ENCODE assay signal across 8 cellular contexts in genomic region chr18:63848159-63848558, GRCh38. TPM values are rescaled to one million over a fixed set of nuclear protein-coding genes. Genes with fewer than 3 reads are reported as not detected.
A peak's percentile ranks its signal among the peaks of the same experiment; 100 is the strongest.
DNase-seq lines count a peak whose midpoint lies in the region; ATAC-seq and TF ChIP-seq lines count a peak whose summit lies in the region.

No MANE protein-coding gene starts in this region.

- H3K4me3 ChIP-seq in vagina, result no peak overlapping the region

- no peaks in the 10 kb centered on the region for H3K4me1 ChIP-seq in vagina

- intact Hi-C loops in vagina (cut with DNase I), result loop anchor here (10.0 kb wide), 1 partner anchor 333 kb away; no protein-coding TSS in a partner anchor

- peaks cover 0 to 10% (median 3%) of the 10 kb centered on the region in 3 donors for H3K27me3 Mint-ChIP-seq in immature natural killer cell (ENCODE audit: low read depth in 3 of 3)

- TF ChIP-seq POLR2A in vagina (IDR thresholded peaks at IDR 0.05), result no peak

- no peak overlapping the region for H3K4me3 Mint-ChIP-seq in immature natural killer cell

- H3K27ac ChIP-seq in VCaP (no peak overlapping the region), vagina (no peak overlapping the region)

- no peaks in the 10 kb centered on the region for H3K36me3 ChIP-seq in vagina

- H3K27me3 ChIP-seq in vagina, result no peaks in the 10 kb centered on the region

- peak; percentile 79 for TF ChIP-seq CTCF in VCaP (conservative IDR thresholded peaks at IDR 0.05)
- TF ChIP-seq CTCF in vagina (IDR thresholded peaks at IDR 0.05), result peak; percentile 29 to 49 (median 32)

- H3K4me1 Mint-ChIP-seq in immature natural killer cell, result no peaks in the 10 kb centered on the region

- ATAC-seq in GM21723 (IDR thresholded peaks at IDR 0.05; ENCODE audit: unreplicated experiment) (peak; percentile 60), GM18520 (IDR thresholded peaks at IDR 0.05; ENCODE audit: unreplicated experiment) (no peak)

- H3K9me3 Mint-ChIP-seq in immature natural killer cell, result no peaks in the 10 kb centered on the region

- DNase-seq in EL (peak; percentile 74), NCI-H1105 treated with DMSO at 0.1 percent for 48 hours (lab: John Stamatoyannopoulos, UW) (peak; percentile 70), immature natural killer cell (peak in 2 of 3 donors; percentile 9 to 13), vagina (ENCODE audit: extremely low spot score in 2 of 2) (no peak), occipital lobe (lab: John Stamatoyannopoulos, UW) (no peak)

- H3K27ac Mint-ChIP-seq in immature natural killer cell, result no peak overlapping the region

- H3K36me3 Mint-ChIP-seq in immature natural killer cell, result no peaks in the 10 kb centered on the region

- no peaks in the 10 kb centered on the region for H3K9me3 ChIP-seq in vagina

RNA-seq across cellular contexts. Expression of gene SERPINB2, which starts 39.3 kb away (rescaled TPM):
- polyA plus RNA-seq in immature natural killer cell, result not detected
- total RNA-seq in vagina (25.5 TPM), occipital lobe (0.62 TPM)

RNA-seq across cellular contexts. Expression of gene SERPINB10, which starts 59.6 kb away (rescaled TPM):
- not detected for polyA plus RNA-seq in immature natural killer cell
- 0.98 TPM for total RNA-seq in vagina
- not detected for total RNA-seq in occipital lobe

Comparison
In these comparisons a context has a peak if more than half of its experiments do, and no peak if none do; other contexts are left out.
1. DNase-seq: peak in EL (single experiment), NCI-H1105 treated with DMSO at 0.1 percent for 48 hours (single experiment) and immature natural killer cell (2 of 3); none in vagina (0 of 2) and occipital lobe (single experiment).
2. RNA of gene SERPINB2, which starts 39.3 kb away (total RNA-seq): 25.5 TPM in vagina (single experiment); 0.62 TPM in occipital lobe (single experiment); every median in the first group is over 10 times any median in the second.